Comparison of ENCODE assay signal across 10 cellular contexts in genomic region chr10:71255817-71256660, GRCh38. TPM values are rescaled to one million over a fixed set of nuclear protein-coding genes. Genes with fewer than 3 reads are reported as not detected.
DNase-seq lines count a peak whose midpoint lies in the region; ATAC-seq, FAIRE-seq and TF ChIP-seq lines count a peak whose summit lies in the region.
"Had no signal": no experiment of that assay in that cellular context is flagged by ENCODE, and none has a peak within 500 bp of the region (broad histone marks: within the 10 kb centered on the region; RNA-seq: fewer than 3 reads in every experiment).

No MANE protein-coding gene starts in this region.

- intact Hi-C loops in naive thymus-derived CD4-positive, alpha-beta T cell (cut with micrococcal nuclease) = no loop called here
- intact Hi-C loops in activated CD8-positive, alpha-beta T cell treated with anti-CD3 and anti-CD28 coated beads for 36 hours (cut with micrococcal nuclease) = no loop called here

- no peaks in the 10 kb centered on the region for H3K27me3 ChIP-seq in endodermal cell (ENCODE audit: control insufficient read depth, insufficient read depth, low read length, poor library complexity, severe bottlenecking)
- H3K27me3 ChIP-seq in naive thymus-derived CD4-positive, alpha-beta T cell (ENCODE audit: control insufficient read depth in 2 of 2, insufficient read depth in 2 of 2, low read length in 2 of 2) = no peaks in the 10 kb centered on the region
- H3K27me3 ChIP-seq: right lobe of liver had no signal

- H3K4me3 ChIP-seq in endodermal cell (ENCODE audit: low read length) = no peak overlapping the region
- H3K4me3 ChIP-seq in naive thymus-derived CD4-positive, alpha-beta T cell (ENCODE audit: low read length) = no peak overlapping the region
- H3K4me3 ChIP-seq: right lobe of liver had no signal

- H3K4me3 Mint-ChIP-seq in endodermal cell = no peak overlapping the region
- no peak overlapping the region for H3K4me3 Mint-ChIP-seq in naive thymus-derived CD4-positive, alpha-beta T cell
- no peak overlapping the region for H3K4me3 Mint-ChIP-seq in activated CD8-positive, alpha-beta T cell treated with anti-CD3 and anti-CD28 coated beads for 36 hours

- POLR2A ChIA-PET in naive thymus-derived CD4-positive, alpha-beta T cell (lab: Charles Lee) = no interaction called here
- POLR2A ChIA-PET in activated CD8-positive, alpha-beta T cell treated with anti-CD3 and anti-CD28 coated beads for 36 hours (lab: Charles Lee) = no interaction called here

- peaks cover 21% of the 10 kb centered on the region for H3K4me1 Mint-ChIP-seq in endodermal cell
- no peaks in the 10 kb centered on the region for H3K4me1 Mint-ChIP-seq in naive thymus-derived CD4-positive, alpha-beta T cell
- H3K4me1 Mint-ChIP-seq in activated CD8-positive, alpha-beta T cell treated with anti-CD3 and anti-CD28 coated beads for 36 hours (ENCODE audit: low read depth) = no peaks in the 10 kb centered on the region

- TF ChIP-seq POLR2A in GM12891 (IDR thresholded peaks at IDR 0.05; ENCODE audit: low read depth, low read length) = no peak

- no peak for ATAC-seq in HG03196 (IDR thresholded peaks at IDR 0.05; ENCODE audit: unreplicated experiment)
- no peak for ATAC-seq in naive thymus-derived CD4-positive, alpha-beta T cell
- no peak for ATAC-seq in activated CD8-positive, alpha-beta T cell treated with anti-CD3 and anti-CD28 coated beads for 36 hours
- ATAC-seq: right lobe of liver had no signal

- H3K27ac Mint-ChIP-seq in endodermal cell = no peak overlapping the region
- no peak overlapping the region for H3K27ac Mint-ChIP-seq in naive thymus-derived CD4-positive, alpha-beta T cell
- H3K27ac Mint-ChIP-seq in activated CD8-positive, alpha-beta T cell treated with anti-CD3 and anti-CD28 coated beads for 36 hours = no peak overlapping the region

- no peak for TF ChIP-seq CTCF in endodermal cell (conservative IDR thresholded peaks at IDR 0.05)
- no peak for TF ChIP-seq CTCF in activated CD8-positive, alpha-beta T cell treated with anti-CD3 and anti-CD28 coated beads for 36 hours (IDR thresholded peaks at IDR 0.05)

- H3K36me3 Mint-ChIP-seq in endodermal cell (ENCODE audit: low read depth) = no peaks in the 10 kb centered on the region
- no peaks in the 10 kb centered on the region for H3K36me3 Mint-ChIP-seq in naive thymus-derived CD4-positive, alpha-beta T cell
- H3K36me3 Mint-ChIP-seq in activated CD8-positive, alpha-beta T cell treated with anti-CD3 and anti-CD28 coated beads for 36 hours (ENCODE audit: low read depth) = no peaks in the 10 kb centered on the region

- no peaks in the 10 kb centered on the region for H3K36me3 ChIP-seq in endodermal cell (ENCODE audit: control insufficient read depth, insufficient read depth, low read length)
- H3K36me3 ChIP-seq in naive thymus-derived CD4-positive, alpha-beta T cell (ENCODE audit: control insufficient read depth in 2 of 3, insufficient read depth in 3 of 3, low read length in 3 of 3) = no peaks in the 10 kb centered on the region
- H3K36me3 ChIP-seq: right lobe of liver had no signal

- peaks cover 9% of the 10 kb centered on the region for H3K4me1 ChIP-seq in endodermal cell (ENCODE audit: control insufficient read depth, insufficient read depth, low read length)
- H3K4me1 ChIP-seq in naive thymus-derived CD4-positive, alpha-beta T cell (ENCODE audit: control insufficient read depth in 2 of 2, insufficient read depth in 2 of 2, low read length in 2 of 2) = no peaks in the 10 kb centered on the region
- H3K4me1 ChIP-seq: right lobe of liver had no signal

- FAIRE-seq in GM12891 (lab: Jason Lieb, UNC) = no peak
- FAIRE-seq: TTC549 had no signal

- DNase-seq in DMS79 treated with DMSO at 0.1 percent for 48 hours (lab: John Stamatoyannopoulos, UW) (peak; percentile 61), NCI-H2081 treated with DMSO at 0.1 percent for 48 hours (lab: John Stamatoyannopoulos, UW) (peak; percentile 59), endodermal cell (no peak), occipital lobe (lab: John Stamatoyannopoulos, UW) (peak; percentile 26), GM12891 (ENCODE audit: insufficient read length, low spot score) (no peak)
- no peak for DNase-seq in naive thymus-derived CD4-positive, alpha-beta T cell
- DNase-seq in activated CD8-positive, alpha-beta T cell treated with anti-CD3 and anti-CD28 coated beads for 36 hours = no peak
- DNase-seq: right lobe of liver had no signal

- H3K27ac ChIP-seq in endodermal cell (ENCODE audit: low read depth, low read length) = peak overlapping the region; percentile 53
- no peak overlapping the region for H3K27ac ChIP-seq in naive thymus-derived CD4-positive, alpha-beta T cell (ENCODE audit: low read depth, low read length)
- H3K27ac ChIP-seq: right lobe of liver had no signal

- no peaks in the 10 kb centered on the region for H3K9me3 ChIP-seq in endodermal cell (ENCODE audit: control insufficient read depth, low read length)
- no peaks in the 10 kb centered on the region for H3K9me3 ChIP-seq in naive thymus-derived CD4-positive, alpha-beta T cell (ENCODE audit: control insufficient read depth in 2 of 3, low read length in 3 of 3)
- H3K9me3 ChIP-seq: right lobe of liver had no signal

- H3K9ac ChIP-seq in endodermal cell (ENCODE audit: extremely low read depth, low read length, poor library complexity, severe bottlenecking) = no peak overlapping the region

- no peaks in the 10 kb centered on the region for H3K9me3 Mint-ChIP-seq in endodermal cell
- no peaks in the 10 kb centered on the region for H3K9me3 Mint-ChIP-seq in naive thymus-derived CD4-positive, alpha-beta T cell
- no peaks in the 10 kb centered on the region for H3K9me3 Mint-ChIP-seq in activated CD8-positive, alpha-beta T cell treated with anti-CD3 and anti-CD28 coated beads for 36 hours

- 71 to 90% methylated on average over 11 to 17 of the region's 17 CpGs for WGBS in endodermal cell (ENCODE audit: insufficient coverage in 1 of 2, insufficient read length in 1 of 2), 2 experiments

- H3K27me3 Mint-ChIP-seq in endodermal cell (ENCODE audit: insufficient read depth) = no peaks in the 10 kb centered on the region
- H3K27me3 Mint-ChIP-seq in naive thymus-derived CD4-positive, alpha-beta T cell = peaks cover 0 to 15% (median 5%) of the 10 kb centered on the region in 5 donors
- H3K27me3 Mint-ChIP-seq in activated CD8-positive, alpha-beta T cell treated with anti-CD3 and anti-CD28 coated beads for 36 hours = peaks cover 3% of the 10 kb centered on the region

- CTCF ChIA-PET in naive thymus-derived CD4-positive, alpha-beta T cell (lab: Charles Lee) = no interaction called here
- CTCF ChIA-PET in activated CD8-positive, alpha-beta T cell treated with anti-CD3 and anti-CD28 coated beads for 36 hours (lab: Charles Lee) = interaction anchor here (0.8 to 1.6 kb wide), 3 partner anchors 14 to 314 kb away, joined by 3 to 6 read pairs (median 4); no protein-coding TSS in a partner anchor

TF ChIP-seq in GM12891, 5 proteins besides CTCF, POLR2A, EP300 and RAD21:
- no peak for TF ChIP-seq POLR2AphosphoS5 (IDR thresholded peaks at IDR 0.05; ENCODE audit: low read depth, low read length)

RNA-seq across cellular contexts. Expression of gene UNC5B, which starts 43.7 kb away (rescaled TPM):
- 10 to 100 TPM in 1 of 2 donors, 1 to 10 TPM in 1; 9.7 to 14.5 TPM for total RNA-seq in endodermal cell
- polyA plus RNA-seq in endodermal cell (2013, experiment 1 of 2) = 14.7 TPM
- 13.2 TPM for polyA plus RNA-seq in endodermal cell (2013, experiment 2 of 2)
- 3.9 TPM for total RNA-seq in occipital lobe
- not detected for polyA plus RNA-seq in GM12891 (2012; ENCODE audit: low read depth, missing spikeins)
- total RNA-seq in naive thymus-derived CD4-positive, alpha-beta T cell = under 1 TPM in 2 of 5 experiments, not detected in 3; 0.08 TPM
- not detected for polyA plus RNA-seq in naive thymus-derived CD4-positive, alpha-beta T cell
- under 1 TPM; 0.07 TPM for total RNA-seq in activated CD8-positive, alpha-beta T cell treated with anti-CD3 and anti-CD28 coated beads for 36 hours

Comparison
In these comparisons a context has a peak if more than half of its experiments do, and no peak if none do; other contexts are left out.
1. DNase-seq: peak in DMS79 treated with DMSO at 0.1 percent for 48 hours (single experiment), NCI-H2081 treated with DMSO at 0.1 percent for 48 hours (single experiment) and occipital lobe (single experiment); none in endodermal cell (single experiment), GM12891 (single experiment), naive thymus-derived CD4-positive, alpha-beta T cell (0 of 9) and activated CD8-positive, alpha-beta T cell treated with anti-CD3 and anti-CD28 coated beads for 36 hours (single experiment).